Comparison of ENCODE assay signal across 14 cellular contexts in the genomic region with DNA sequence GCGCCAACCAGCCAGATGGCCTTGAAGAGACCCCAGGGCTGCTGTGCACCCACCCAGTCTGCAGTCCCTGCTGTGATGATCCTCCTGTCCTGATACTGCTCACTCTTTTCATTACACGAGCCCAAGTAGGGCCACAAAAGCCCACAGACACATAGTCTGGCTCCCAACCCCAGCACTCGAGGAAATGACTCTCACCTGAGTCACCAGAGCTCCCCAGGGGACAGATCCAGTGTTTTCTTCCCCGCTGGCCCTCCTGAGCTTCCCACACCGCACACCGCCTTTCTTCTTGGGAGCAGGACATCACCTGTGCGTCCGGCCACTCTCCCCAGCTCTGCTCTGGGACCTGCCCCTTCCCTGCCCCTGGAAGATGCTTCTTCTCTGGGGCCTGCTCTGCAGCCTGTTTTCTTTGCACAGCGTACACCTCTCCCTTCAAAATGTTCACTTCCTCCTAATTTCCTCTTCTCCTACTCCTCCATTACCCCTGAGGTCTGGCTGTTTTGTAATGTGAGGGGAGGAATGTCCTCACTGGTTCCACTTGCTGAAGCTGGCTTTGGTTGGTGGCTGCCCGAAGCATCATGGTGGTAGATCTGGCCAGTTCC. TPM values are rescaled to one million over a fixed set of nuclear protein-coding genes. Genes with fewer than 3 reads are reported as not detected.
A peak's percentile ranks its signal among the peaks of the same experiment; 100 is the strongest.
DNase-seq lines count a peak whose midpoint lies in the region; ATAC-seq and TF ChIP-seq lines count a peak whose summit lies in the region.
"Had no signal": no experiment of that assay in that cellular context is flagged by ENCODE, and none has a peak within 500 bp of the region (broad histone marks: within the 10 kb centered on the region; RNA-seq: fewer than 3 reads in every experiment).

No MANE protein-coding gene starts in this region.

- CTCF ChIA-PET in activated CD8-positive, alpha-beta T cell treated with anti-CD3 and anti-CD28 coated beads for 36 hours (lab: Charles Lee) = interaction anchor here (0.9 to 1.6 kb wide), 4 partner anchors 10 to 55 kb away, joined by 3 to 7 read pairs (median 4); no protein-coding TSS in a partner anchor
- CTCF ChIA-PET in activated CD8-positive, alpha-beta T cell treated with anti-CD3 and anti-CD28 coated beads, Interleukin-2, amount 10 ng/mL, durations not matched to agents 7 days and 5 days (lab: Charles Lee) = interaction anchor here (1.2 to 5.4 kb wide), 4 partner anchors 10 to 55 kb away, joined by 7 to 23 read pairs (median 14); partner anchors contain the start of gene GH1

- POLR2A ChIA-PET in activated CD8-positive, alpha-beta T cell treated with anti-CD3 and anti-CD28 coated beads for 36 hours (lab: Charles Lee) = interaction anchor here (1.2 to 2.1 kb wide), 2 partner anchors 10 to 11 kb away, joined by 4 to 6 read pairs; no protein-coding TSS in a partner anchor
- POLR2A ChIA-PET in activated CD8-positive, alpha-beta T cell treated with anti-CD3 and anti-CD28 coated beads, Interleukin-2, amount 10 ng/mL, durations not matched to agents 7 days and 5 days (lab: Charles Lee) = no interaction called here

- peaks cover 16% of the 10 kb centered on the region for H3K4me1 Mint-ChIP-seq in activated CD8-positive, alpha-beta T cell treated with anti-CD3 and anti-CD28 coated beads for 36 hours (ENCODE audit: low read depth)
- H3K4me1 Mint-ChIP-seq in activated CD8-positive, alpha-beta T cell treated with anti-CD3 and anti-CD28 coated beads, Interleukin-2, amount 10 ng/mL, durations not matched to agents 7 days and 5 days (ENCODE audit: low read depth) = peaks cover 8% of the 10 kb centered on the region
- peaks cover 12 to 19% of the 10 kb centered on the region in 2 donors for H3K4me1 Mint-ChIP-seq in effector memory CD8-positive, alpha-beta T cell (ENCODE audit: low read depth in 2 of 2)

- TF ChIP-seq CTCF in activated CD8-positive, alpha-beta T cell treated with anti-CD3 and anti-CD28 coated beads for 36 hours (IDR thresholded peaks at IDR 0.05) = no peak
- no peak for TF ChIP-seq CTCF in right lobe of liver (IDR thresholded peaks at IDR 0.05)
- no peak for TF ChIP-seq CTCF in vagina (IDR thresholded peaks at IDR 0.05)

- H3K9me3 Mint-ChIP-seq in activated CD8-positive, alpha-beta T cell treated with anti-CD3 and anti-CD28 coated beads for 36 hours = no peaks in the 10 kb centered on the region
- no peaks in the 10 kb centered on the region for H3K9me3 Mint-ChIP-seq in activated CD8-positive, alpha-beta T cell treated with anti-CD3 and anti-CD28 coated beads, Interleukin-2, amount 10 ng/mL, durations not matched to agents 7 days and 5 days (ENCODE audit: insufficient read depth)
- H3K9me3 Mint-ChIP-seq in effector memory CD8-positive, alpha-beta T cell = no peaks in the 10 kb centered on the region
- H3K9me3 Mint-ChIP-seq: memory B cell; stimulated activated memory B cell treated with anti-CD40 and anti-IgM and Interleukin-4, amounts not matched to agents 10 μg/mL and 1 μg/mL and 100 μg/mL, for 72 hours had no signal

- no peaks in the 10 kb centered on the region for H3K36me3 Mint-ChIP-seq in activated CD8-positive, alpha-beta T cell treated with anti-CD3 and anti-CD28 coated beads for 36 hours (ENCODE audit: low read depth)
- H3K36me3 Mint-ChIP-seq in activated CD8-positive, alpha-beta T cell treated with anti-CD3 and anti-CD28 coated beads, Interleukin-2, amount 10 ng/mL, durations not matched to agents 7 days and 5 days (ENCODE audit: low read depth) = no peaks in the 10 kb centered on the region
- no peaks in the 10 kb centered on the region for H3K36me3 Mint-ChIP-seq in effector memory CD8-positive, alpha-beta T cell (ENCODE audit: insufficient read depth)
- H3K36me3 Mint-ChIP-seq: memory B cell; stimulated activated memory B cell treated with anti-CD40 and anti-IgM and Interleukin-4, amounts not matched to agents 10 μg/mL and 1 μg/mL and 100 μg/mL, for 72 hours had no signal

- DNase-seq in activated CD8-positive, alpha-beta T cell treated with anti-CD3 and anti-CD28 coated beads for 36 hours = no peak
- DNase-seq in activated CD8-positive, alpha-beta T cell treated with anti-CD3 and anti-CD28 coated beads, Interleukin-2, amount 10 ng/mL, durations not matched to agents 7 days and 5 days = no peak
- DNase-seq in NCI-H226 (peak; percentile 14), renal cortical epithelial cell (ENCODE audit: low read depth) (peak; percentile 57), right lobe of liver (no peak), vagina (ENCODE audit: extremely low spot score in 2 of 2) (no peak), GM19238 (ENCODE audit: insufficient read length, low spot score) (no peak)
- DNase-seq in effector memory CD8-positive, alpha-beta T cell = no peak
- DNase-seq: activated gamma-delta T cell treated with Interleukin-2 at 50 U/mL for 16 hours, KBM-7, NCI-H526 had no signal

- no peak overlapping the region for H3K27ac Mint-ChIP-seq in activated CD8-positive, alpha-beta T cell treated with anti-CD3 and anti-CD28 coated beads for 36 hours
- H3K27ac Mint-ChIP-seq in activated CD8-positive, alpha-beta T cell treated with anti-CD3 and anti-CD28 coated beads, Interleukin-2, amount 10 ng/mL, durations not matched to agents 7 days and 5 days = no peak overlapping the region
- peak overlapping the region; percentile 27 to 48 for H3K27ac Mint-ChIP-seq in effector memory CD8-positive, alpha-beta T cell
- H3K27ac Mint-ChIP-seq: memory B cell; stimulated activated memory B cell treated with anti-CD40 and anti-IgM and Interleukin-4, amounts not matched to agents 10 μg/mL and 1 μg/mL and 100 μg/mL, for 72 hours had no signal

- no peaks in the 10 kb centered on the region for H3K9me3 ChIP-seq in right lobe of liver
- no peaks in the 10 kb centered on the region for H3K9me3 ChIP-seq in vagina

- peak; percentile 67 for ATAC-seq in activated CD8-positive, alpha-beta T cell treated with anti-CD3 and anti-CD28 coated beads for 36 hours
- ATAC-seq in activated CD8-positive, alpha-beta T cell treated with anti-CD3 and anti-CD28 coated beads, Interleukin-2, amount 10 ng/mL, durations not matched to agents 7 days and 5 days = no peak
- no peak for ATAC-seq in effector memory CD8-positive, alpha-beta T cell (replicated peaks)
- ATAC-seq in right lobe of liver = no peak
- ATAC-seq: stimulated activated memory B cell treated with anti-CD40 and anti-IgM and Interleukin-4, amounts not matched to agents 10 μg/mL and 1 μg/mL and 100 μg/mL, for 72 hours had no signal

- H3K4me3 ChIP-seq in right lobe of liver (no peak overlapping the region), vagina (no peak overlapping the region)

- TF ChIP-seq POLR2A in right lobe of liver (IDR thresholded peaks at IDR 0.05) (no peak), vagina (IDR thresholded peaks at IDR 0.05) (no peak)

- H3K27me3 Mint-ChIP-seq in activated CD8-positive, alpha-beta T cell treated with anti-CD3 and anti-CD28 coated beads for 36 hours = no peaks in the 10 kb centered on the region
- H3K27me3 Mint-ChIP-seq in activated CD8-positive, alpha-beta T cell treated with anti-CD3 and anti-CD28 coated beads, Interleukin-2, amount 10 ng/mL, durations not matched to agents 7 days and 5 days (ENCODE audit: low read depth) = peaks cover 17% of the 10 kb centered on the region
- H3K27me3 Mint-ChIP-seq in effector memory CD8-positive, alpha-beta T cell = peaks cover 6% of the 10 kb centered on the region in 2 donors

- 64% methylated on average over 10 of the region's 10 CpGs for WGBS in right lobe of liver (ENCODE audit: insufficient coverage, low coverage, low lambda C conversion rate, missing lambda C conversion rate)

- no peaks in the 10 kb centered on the region for H3K36me3 ChIP-seq in right lobe of liver
- no peaks in the 10 kb centered on the region for H3K36me3 ChIP-seq in vagina

- intact Hi-C loops in activated CD8-positive, alpha-beta T cell treated with anti-CD3 and anti-CD28 coated beads for 36 hours (cut with micrococcal nuclease) = no loop called here
- intact Hi-C loops in right lobe of liver (cut with DNase I) = no loop called here
- intact Hi-C loops in vagina (cut with DNase I) = no loop called here

- H3K27me3 ChIP-seq in right lobe of liver = no peaks in the 10 kb centered on the region
- no peaks in the 10 kb centered on the region for H3K27me3 ChIP-seq in vagina

- H3K4me1 ChIP-seq in right lobe of liver (no peaks in the 10 kb centered on the region), vagina (no peaks in the 10 kb centered on the region)

- H3K4me3 Mint-ChIP-seq in activated CD8-positive, alpha-beta T cell treated with anti-CD3 and anti-CD28 coated beads for 36 hours = no peak overlapping the region
- H3K4me3 Mint-ChIP-seq in activated CD8-positive, alpha-beta T cell treated with anti-CD3 and anti-CD28 coated beads, Interleukin-2, amount 10 ng/mL, durations not matched to agents 7 days and 5 days = no peak overlapping the region
- no peak overlapping the region for H3K4me3 Mint-ChIP-seq in effector memory CD8-positive, alpha-beta T cell
- H3K4me3 Mint-ChIP-seq: memory B cell; stimulated activated memory B cell treated with anti-CD40 and anti-IgM and Interleukin-4, amounts not matched to agents 10 μg/mL and 1 μg/mL and 100 μg/mL, for 72 hours had no signal

- H3K27ac ChIP-seq in right lobe of liver (no peak overlapping the region), vagina (no peak overlapping the region)

RNA-seq across cellular contexts. Expression of gene SCN4A, which starts 2.0 kb away (rescaled TPM):
- total RNA-seq in activated CD8-positive, alpha-beta T cell treated with anti-CD3 and anti-CD28 coated beads for 36 hours = under 1 TPM; 0.20 to 0.23 TPM
- total RNA-seq in activated CD8-positive, alpha-beta T cell treated with anti-CD3 and anti-CD28 coated beads, Interleukin-2, amount 10 ng/mL, durations not matched to agents 7 days and 5 days = not detected
- total RNA-seq in renal cortical epithelial cell (not detected in 2 replicates), right lobe of liver (1 to 10 TPM in 1 of 6 experiments, under 1 TPM in 5; 0.10 to 1.4 (median 0.20) TPM), vagina (0.98 TPM)
- total RNA-seq: epithelial cell of proximal tubule had no signal

RNA-seq across cellular contexts. Expression of gene PRR29, which starts 23.5 kb away (rescaled TPM):
- 1 to 10 TPM in 1 of 2 experiments, under 1 TPM in 1; 0.74 to 2.5 TPM for total RNA-seq in activated CD8-positive, alpha-beta T cell treated with anti-CD3 and anti-CD28 coated beads for 36 hours
- total RNA-seq in activated CD8-positive, alpha-beta T cell treated with anti-CD3 and anti-CD28 coated beads, Interleukin-2, amount 10 ng/mL, durations not matched to agents 7 days and 5 days = 1 to 10 TPM in 1 of 2 experiments, under 1 TPM in 1; 0.97 to 1.3 TPM
- total RNA-seq in renal cortical epithelial cell (0.17 and 1.6 TPM in 2 replicates), right lobe of liver (under 1 TPM in 3 of 6 experiments, not detected in 3; 0.07 to 0.33 (median 0.12) TPM), vagina (not detected)

RNA-seq across cellular contexts. Expression of gene CD79B, which starts 42.6 kb away (rescaled TPM):
- total RNA-seq in activated CD8-positive, alpha-beta T cell treated with anti-CD3 and anti-CD28 coated beads for 36 hours = 10 to 100 TPM; 28.4 to 31.6 TPM
- total RNA-seq in activated CD8-positive, alpha-beta T cell treated with anti-CD3 and anti-CD28 coated beads, Interleukin-2, amount 10 ng/mL, durations not matched to agents 7 days and 5 days = 10 to 100 TPM; 21.7 to 22.5 TPM
- total RNA-seq in renal cortical epithelial cell (not detected in 2 replicates), right lobe of liver (1 to 10 TPM in 2 of 6 experiments, under 1 TPM in 4; 0.62 to 2.2 (median 0.92) TPM), vagina (3.9 TPM)
- total RNA-seq: epithelial cell of proximal tubule had no signal

RNA-seq across cellular contexts. Expression of gene ICAM2, which starts 45.7 kb away (rescaled TPM):
- total RNA-seq in activated CD8-positive, alpha-beta T cell treated with anti-CD3 and anti-CD28 coated beads for 36 hours = 10 to 100 TPM; 53.3 to 53.7 TPM
- total RNA-seq in activated CD8-positive, alpha-beta T cell treated with anti-CD3 and anti-CD28 coated beads, Interleukin-2, amount 10 ng/mL, durations not matched to agents 7 days and 5 days = 10 to 100 TPM; 48.4 to 51.3 TPM
- 6.4 and 11.6 TPM in 2 replicates for total RNA-seq in renal cortical epithelial cell
- 10 to 100 TPM in 3 of 6 experiments, 1 to 10 TPM in 3; 5.5 to 16.1 (median 8.6) TPM for total RNA-seq in right lobe of liver
- total RNA-seq in vagina = 55.7 TPM

RNA-seq across cellular contexts. Expression of gene GH1, which starts 56.1 kb away (rescaled TPM):
- not detected for total RNA-seq in activated CD8-positive, alpha-beta T cell treated with anti-CD3 and anti-CD28 coated beads for 36 hours
- not detected for total RNA-seq in activated CD8-positive, alpha-beta T cell treated with anti-CD3 and anti-CD28 coated beads, Interleukin-2, amount 10 ng/mL, durations not matched to agents 7 days and 5 days
- not detected in 2 replicates for total RNA-seq in renal cortical epithelial cell
- not detected for total RNA-seq in right lobe of liver
- not detected for total RNA-seq in vagina
- total RNA-seq: epithelial cell of proximal tubule had no signal

Comparison
In these comparisons a context has a peak if more than half of its experiments do, and no peak if none do; other contexts are left out.
1. DNase-seq: peak in NCI-H226 (single experiment) and renal cortical epithelial cell (single experiment); none in activated CD8-positive, alpha-beta T cell treated with anti-CD3 and anti-CD28 coated beads for 36 hours (single experiment), activated CD8-positive, alpha-beta T cell treated with anti-CD3 and anti-CD28 coated beads, Interleukin-2, amount 10 ng/mL, durations not matched to agents 7 days and 5 days (single experiment), effector memory CD8-positive, alpha-beta T cell (0 of 3), right lobe of liver (0 of 3), vagina (0 of 2) and GM19238 (single experiment).
2. H3K27ac Mint-ChIP-seq: peak in effector memory CD8-positive, alpha-beta T cell (2 of 2); none in activated CD8-positive, alpha-beta T cell treated with anti-CD3 and anti-CD28 coated beads for 36 hours (single experiment) and activated CD8-positive, alpha-beta T cell treated with anti-CD3 and anti-CD28 coated beads, Interleukin-2, amount 10 ng/mL, durations not matched to agents 7 days and 5 days (single experiment).